Comparison of ENCODE assay signal across 7 cellular contexts in the genomic region with DNA sequence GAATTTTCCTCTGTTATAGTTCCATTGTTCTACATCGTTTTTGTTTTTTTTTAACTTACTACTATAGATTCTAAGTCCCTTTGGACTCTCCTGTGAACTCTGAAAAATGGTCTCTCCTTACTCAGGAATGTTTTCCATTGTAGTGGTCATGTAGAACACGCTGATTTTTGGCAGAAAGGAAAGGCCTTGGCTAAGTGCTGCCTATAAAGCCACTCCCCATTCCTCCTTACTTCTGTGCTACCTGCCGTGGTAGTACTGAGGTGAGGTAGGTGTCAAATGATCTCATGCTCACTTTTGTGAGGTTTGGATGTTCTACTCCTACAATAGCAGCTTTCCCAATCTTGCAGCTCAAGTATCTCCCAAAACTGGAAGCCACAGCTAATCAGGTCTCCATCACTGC.
"Had no signal": no experiment of that assay in that cellular context is flagged by ENCODE, and none has a peak within 500 bp of the region (broad histone marks: within the 10 kb centered on the region; RNA-seq: fewer than 3 reads in every experiment).

No MANE protein-coding gene starts in this region.

- FAIRE-seq: H54, HepG2, HTR-8/SVneo had no signal

- ATAC-seq: HepG2 had no signal

- H3K9ac ChIP-seq: GM23248 had no signal

- H3K4me3 ChIP-seq: GM23248 had no signal

- H3K27ac ChIP-seq: GM23248 had no signal

- DNase-seq: GM23248, GOT3, H9, HCEC 1CT had no signal

- H2AFZ ChIP-seq: GM23248 had no signal
